In the genomic region with DNA sequence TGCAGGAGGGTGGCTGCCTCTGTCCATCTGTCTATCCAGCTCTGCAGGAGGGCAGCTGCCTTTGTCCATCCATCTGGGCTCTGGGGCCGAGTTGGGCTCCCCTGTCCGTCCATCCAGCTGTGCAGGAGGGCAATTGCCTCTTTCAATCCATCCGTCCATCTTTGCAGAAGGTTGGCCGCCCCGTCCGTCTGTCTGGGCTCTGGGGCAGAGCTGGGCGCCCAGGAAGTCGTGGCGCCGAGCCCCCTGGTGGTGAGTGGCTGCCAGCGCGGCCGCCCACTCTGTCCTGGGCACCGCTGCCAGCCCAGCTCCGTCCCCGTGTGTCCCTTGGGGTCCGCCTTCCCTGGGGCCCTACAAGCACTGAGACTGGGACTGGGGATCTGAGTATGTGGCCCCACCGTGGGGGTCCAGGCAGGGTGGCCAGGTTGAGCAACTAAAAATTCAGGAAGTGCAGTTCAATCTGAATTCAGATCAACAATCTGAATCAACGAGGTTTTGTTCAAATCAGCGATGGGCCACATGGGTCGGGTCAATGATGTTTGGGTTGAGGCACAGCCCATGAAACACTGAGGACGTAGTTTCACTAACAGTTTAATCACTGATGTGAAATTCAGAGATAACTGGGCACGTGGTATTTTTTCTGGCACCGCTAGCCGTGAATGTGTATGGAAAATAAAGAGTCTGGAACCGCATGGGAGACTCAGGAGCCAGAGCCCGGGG, we compare ENCODE assay signal across 8 cellular contexts.
DNase-seq lines count a peak whose midpoint lies in the region; TF ChIP-seq lines count a peak whose summit lies in the region.

No MANE protein-coding gene starts in this region.

- H3K4me3 Mint-ChIP-seq in glutamatergic neuron (ENCODE audit: unreplicated experiment), result no peak overlapping the region

- H3K4me1 Mint-ChIP-seq in glutamatergic neuron (ENCODE audit: low read depth, unreplicated experiment), result peaks cover 6% of the 10 kb centered on the region

- H3K27ac Mint-ChIP-seq in glutamatergic neuron (ENCODE audit: unreplicated experiment), result no peak overlapping the region

- peaks cover 13% of the 10 kb centered on the region for H3K9me3 Mint-ChIP-seq in glutamatergic neuron (ENCODE audit: unreplicated experiment)

- peaks cover 4% of the 10 kb centered on the region for H3K27me3 Mint-ChIP-seq in glutamatergic neuron (ENCODE audit: unreplicated experiment)

- peak; percentile 65 for TF ChIP-seq CTCF in glutamatergic neuron (IDR thresholded peaks at IDR 0.05; ENCODE audit: partially characterized antibody, unreplicated experiment)

- H3K36me3 Mint-ChIP-seq in glutamatergic neuron (ENCODE audit: unreplicated experiment), result no peaks in the 10 kb centered on the region

- DNase-seq in NCI-H2196 (lab: John Stamatoyannopoulos, UW; ENCODE audit: unreplicated experiment) (peak; percentile 40), NCI-H2196 treated with DMSO at 0.1 percent for 48 hours (lab: John Stamatoyannopoulos, UW; ENCODE audit: unreplicated experiment) (no peak), glutamatergic neuron (no peak), globus pallidus (ENCODE audit: low spot score) (no peak), NCI-H2107 treated with DMSO at 0.1 percent for 48 hours (lab: John Stamatoyannopoulos, UW; ENCODE audit: unreplicated experiment) (no peak), Ammon's horn (ENCODE audit: low spot score) (no peak)
- DNase-seq in activated CD4-positive, alpha-beta T cell treated with anti-CD3 and anti-CD28 coated beads for 48 hours, result peak; percentile 53
- DNase-seq in stimulated activated CD8-positive, alpha-beta memory T cell treated with anti-CD3 and anti-CD28 coated beads, Interleukin-4, amount 100 ng/mL, for 24 hours (ENCODE audit: low read depth), result peak; percentile 32

Comparison
In these comparisons a context has a peak if more than half of its experiments do, and no peak if none do; other contexts are left out.
1. DNase-seq: peak in NCI-H2196 (single experiment), activated CD4-positive, alpha-beta T cell treated with anti-CD3 and anti-CD28 coated beads for 48 hours (single experiment) and stimulated activated CD8-positive, alpha-beta memory T cell treated with anti-CD3 and anti-CD28 coated beads, Interleukin-4, amount 100 ng/mL, for 24 hours (single experiment); none in NCI-H2196 treated with DMSO at 0.1 percent for 48 hours (single experiment), glutamatergic neuron (single experiment), globus pallidus (single experiment), NCI-H2107 treated with DMSO at 0.1 percent for 48 hours (single experiment) and Ammon's horn (single experiment).